ENCODE assay signal across 18 cellular contexts in the genomic region with DNA sequence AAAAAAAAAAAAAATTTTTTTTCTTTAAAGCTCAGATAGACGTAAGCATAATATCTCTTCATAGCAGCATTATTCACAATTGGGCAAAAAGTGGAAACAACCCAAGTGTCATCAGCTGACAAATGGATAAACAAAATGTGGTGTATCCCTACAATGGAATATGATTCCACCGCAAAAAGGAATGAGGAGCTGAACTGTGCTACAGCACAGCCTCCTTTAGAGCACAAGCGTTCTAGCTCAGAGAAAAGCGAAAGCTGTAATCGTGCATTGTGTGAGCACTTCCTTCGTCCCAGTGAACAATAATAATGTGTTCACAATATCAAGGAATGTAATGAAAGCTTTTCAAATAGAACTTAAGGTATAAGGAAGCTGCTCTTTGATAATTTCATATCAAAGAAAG. TPM values are rescaled to one million over a fixed set of nuclear protein-coding genes. Genes with fewer than 3 reads are reported as not detected.
DNase-seq lines count a peak whose midpoint lies in the region; ATAC-seq and TF ChIP-seq lines count a peak whose summit lies in the region.
"Had no signal": no experiment of that assay in that cellular context is flagged by ENCODE, and none has a peak within 500 bp of the region (broad histone marks: within the 10 kb centered on the region; RNA-seq: fewer than 3 reads in every experiment).

No MANE protein-coding gene starts in this region.

- H3K27ac ChIP-seq in psoas muscle, result no peak overlapping the region
- H3K27ac ChIP-seq: BLaER1 treated with 17β-estradiol and CSF1 and Interleukin-3, amounts not matched to agents 10 nM and 100 nM had no signal

- POLR2A ChIA-PET in Caco-2 (lab: Charles Lee) (interaction anchor here (0.7 to 2.6 kb wide), 8 partner anchors 11 to 141 kb away, joined by 3 to 70 read pairs (median 8); a partner anchor contains a TSS), WTC11 (lab: Charles Lee) (interaction anchor here (0.5 to 1.9 kb wide), 4 partner anchors 9 to 156 kb away, joined by 3 to 5 read pairs (median 4); no protein-coding TSS in a partner anchor)

- peaks cover 58% of the 10 kb centered on the region for H3K4me1 ChIP-seq in Caco-2
- H3K4me1 ChIP-seq in psoas muscle, result no peaks in the 10 kb centered on the region

- no peak for DNase-seq in Caco-2
- peak; percentile 13 for DNase-seq in RPMI7951 (ENCODE audit: low read depth)
- DNase-seq in WTC11 (ENCODE audit: low spot score), result no peak
- no peak for DNase-seq in nephron progenitor cell
- DNase-seq in putamen (ENCODE audit: low spot score), result no peak
- no peak for DNase-seq in psoas muscle
- no peak for DNase-seq in H7
- DNase-seq: 8988T; CD8-positive, alpha-beta T cell; DMS 273 treated with DMSO at 0.1 percent for 48 hours; DMS53; HFFc6 had no signal

- H3K9me3 ChIP-seq in Caco-2, result no peaks in the 10 kb centered on the region; the same call in 1 of the 2 replicates
- no peaks in the 10 kb centered on the region for H3K9me3 ChIP-seq in psoas muscle
- H3K9me3 ChIP-seq: BLaER1 treated with 17β-estradiol and CSF1 and Interleukin-3, amounts not matched to agents 10 nM and 100 nM had no signal

- no peaks in the 10 kb centered on the region for H3K27me3 ChIP-seq in Caco-2 (replicated peaks; ENCODE audit: control insufficient read depth, insufficient read depth, low read length)
- no peaks in the 10 kb centered on the region for H3K27me3 ChIP-seq in psoas muscle (ENCODE audit: insufficient read depth in 3 of 3, low read length in 2 of 3)
- H3K27me3 ChIP-seq in H7 (ENCODE audit: control insufficient read depth, insufficient read depth, low read length), result no peaks in the 10 kb centered on the region
- H3K27me3 ChIP-seq: BLaER1 treated with 17β-estradiol and CSF1 and Interleukin-3, amounts not matched to agents 10 nM and 100 nM had no signal

- TF ChIP-seq CTCF in Caco-2 (IDR thresholded peaks at IDR 0.05; ENCODE audit: insufficient read depth in 1 of 2, low read depth in 1 of 2, low read length in 1 of 2, severe bottlenecking in 1 of 2, unreplicated experiment in 1 of 2) (no peak), WTC11 (IDR thresholded peaks at IDR 0.05) (no peak), nephron progenitor cell (IDR thresholded peaks at IDR 0.05) (no peak), psoas muscle (IDR thresholded peaks at IDR 0.05) (no peak)

- H3K4me3 ChIP-seq in Caco-2 (ENCODE audit: low read depth, low read length) (no peak overlapping the region), psoas muscle (no peak overlapping the region), H7 (ENCODE audit: insufficient read depth, low read depth, low read length) (no peak overlapping the region)
- H3K4me3 ChIP-seq: BLaER1 treated with 17β-estradiol and CSF1 and Interleukin-3, amounts not matched to agents 10 nM and 100 nM; GM23338 had no signal

- H3K4me3 Mint-ChIP-seq in Caco-2 (ENCODE audit: unreplicated experiment), result no peak overlapping the region
- no peak overlapping the region for H3K4me3 Mint-ChIP-seq in WTC11
- no peak overlapping the region for H3K4me3 Mint-ChIP-seq in nephron progenitor cell
- H3K4me3 Mint-ChIP-seq: B cell; CD8-positive, alpha-beta T cell; GM23338; HFFc6; IgD-negative memory B cell had no signal

- CTCF ChIA-PET in Caco-2 (lab: Charles Lee), result interaction anchor here (0.5 to 1.9 kb wide), 8 partner anchors 10 to 141 kb away, joined by 3 to 11 read pairs (median 4); no protein-coding TSS in a partner anchor
- CTCF ChIA-PET in WTC11 (lab: Charles Lee), result interaction anchor here (0.6 to 2.7 kb wide), 10 partner anchors 8 to 200 kb away, joined by 3 to 10 read pairs (median 3); no protein-coding TSS in a partner anchor

- no peaks in the 10 kb centered on the region for H3K27me3 Mint-ChIP-seq in Caco-2 (ENCODE audit: insufficient read depth, unreplicated experiment)
- H3K27me3 Mint-ChIP-seq in WTC11 (ENCODE audit: low read depth), result no peaks in the 10 kb centered on the region
- H3K27me3 Mint-ChIP-seq in nephron progenitor cell (ENCODE audit: low read depth, poor library complexity), result no peaks in the 10 kb centered on the region
- H3K27me3 Mint-ChIP-seq: IgD-negative memory B cell had no signal

- H3K36me3 Mint-ChIP-seq in Caco-2 (ENCODE audit: insufficient read depth, unreplicated experiment), result peaks cover 8% of the 10 kb centered on the region
- no peaks in the 10 kb centered on the region for H3K36me3 Mint-ChIP-seq in WTC11
- no peaks in the 10 kb centered on the region for H3K36me3 Mint-ChIP-seq in nephron progenitor cell (ENCODE audit: low read depth)
- H3K36me3 Mint-ChIP-seq: CD8-positive, alpha-beta T cell; IgD-negative memory B cell had no signal

- no TSS peak for BruUV-seq in Caco-2 (replicated peaks; lab: Mats Ljungman, UMichigan)

- H3K36me3 ChIP-seq in Caco-2 (ENCODE audit: control insufficient read depth, insufficient read depth, low read length), result no peaks in the 10 kb centered on the region
- H3K36me3 ChIP-seq in psoas muscle (ENCODE audit: insufficient read depth in 1 of 2, low read depth in 1 of 2), result no peaks in the 10 kb centered on the region
- no peaks in the 10 kb centered on the region for H3K36me3 ChIP-seq in H7 (replicated peaks; ENCODE audit: control insufficient read depth, insufficient read depth, low read length)
- H3K36me3 ChIP-seq: BLaER1 treated with 17β-estradiol and CSF1 and Interleukin-3, amounts not matched to agents 10 nM and 100 nM had no signal

- intact Hi-C loops in Caco-2 (cut with micrococcal nuclease; ENCODE audit: unreplicated experiment), result no loop called here
- intact Hi-C loops in psoas muscle (cut with DNase I), result no loop called here

- ATAC-seq in WTC11 (no peak), GM21423 (IDR thresholded peaks at IDR 0.05; ENCODE audit: unreplicated experiment) (no peak), psoas muscle (no peak)
- ATAC-seq: CD8-positive, alpha-beta T cell; GM23338; HCT116 had no signal

- 78 to 83% (median 80%) methylated on average over 6 of the region's 6 CpGs for WGBS in psoas muscle, 3 donors

- H3K9me3 Mint-ChIP-seq in Caco-2 (ENCODE audit: unreplicated experiment), result no peaks in the 10 kb centered on the region
- no peaks in the 10 kb centered on the region for H3K9me3 Mint-ChIP-seq in WTC11
- H3K9me3 Mint-ChIP-seq in nephron progenitor cell, result no peaks in the 10 kb centered on the region
- H3K9me3 Mint-ChIP-seq: CD8-positive, alpha-beta T cell; GM23338; HFFc6; IgD-negative memory B cell had no signal

- H3K4me1 Mint-ChIP-seq in Caco-2 (ENCODE audit: low read depth, unreplicated experiment), result peaks cover 40% of the 10 kb centered on the region
- H3K4me1 Mint-ChIP-seq in WTC11, result peaks cover 7% of the 10 kb centered on the region
- H3K4me1 Mint-ChIP-seq in nephron progenitor cell, result peaks cover 6% of the 10 kb centered on the region
- H3K4me1 Mint-ChIP-seq: B cell, IgD-negative memory B cell had no signal

- peak overlapping the region; percentile 98 for H3K27ac Mint-ChIP-seq in Caco-2 (ENCODE audit: unreplicated experiment)
- H3K27ac Mint-ChIP-seq in WTC11, result peak overlapping the region; percentile 36; the same call in 1 of the 2 replicates
- peak overlapping the region; percentile 42 for H3K27ac Mint-ChIP-seq in nephron progenitor cell
- H3K27ac Mint-ChIP-seq: B cell; CD8-positive, alpha-beta T cell; HFFc6; IgD-negative memory B cell had no signal

TF ChIP-seq in WTC11, 78 proteins besides CTCF, POLR2A, EP300 and RAD21 (continues in another document):
- TF ChIP-seq, protein P1, sequence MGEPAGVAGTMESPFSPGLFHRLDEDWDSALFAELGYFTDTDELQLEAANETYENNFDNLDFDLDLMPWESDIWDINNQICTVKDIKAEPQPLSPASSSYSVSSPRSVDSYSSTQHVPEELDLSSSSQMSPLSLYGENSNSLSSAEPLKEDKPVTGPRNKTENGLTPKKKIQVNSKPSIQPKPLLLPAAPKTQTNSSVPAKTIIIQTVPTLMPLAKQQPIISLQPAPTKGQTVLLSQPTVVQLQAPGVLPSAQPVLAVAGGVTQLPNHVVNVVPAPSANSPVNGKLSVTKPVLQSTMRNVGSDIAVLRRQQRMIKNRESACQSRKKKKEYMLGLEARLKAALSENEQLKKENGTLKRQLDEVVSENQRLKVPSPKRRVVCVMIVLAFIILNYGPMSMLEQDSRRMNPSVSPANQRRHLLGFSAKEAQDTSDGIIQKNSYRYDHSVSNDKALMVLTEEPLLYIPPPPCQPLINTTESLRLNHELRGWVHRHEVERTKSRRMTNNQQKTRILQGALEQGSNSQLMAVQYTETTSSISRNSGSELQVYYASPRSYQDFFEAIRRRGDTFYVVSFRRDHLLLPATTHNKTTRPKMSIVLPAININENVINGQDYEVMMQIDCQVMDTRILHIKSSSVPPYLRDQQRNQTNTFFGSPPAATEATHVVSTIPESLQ (CRISPR knock-in tag; IDR thresholded peaks at IDR 0.05), result no peak
- no peak for TF ChIP-seq ESRRA (CRISPR knock-in tag; IDR thresholded peaks at IDR 0.05; ENCODE audit: borderline replicate concordance)
- TF ChIP-seq, protein P2, sequence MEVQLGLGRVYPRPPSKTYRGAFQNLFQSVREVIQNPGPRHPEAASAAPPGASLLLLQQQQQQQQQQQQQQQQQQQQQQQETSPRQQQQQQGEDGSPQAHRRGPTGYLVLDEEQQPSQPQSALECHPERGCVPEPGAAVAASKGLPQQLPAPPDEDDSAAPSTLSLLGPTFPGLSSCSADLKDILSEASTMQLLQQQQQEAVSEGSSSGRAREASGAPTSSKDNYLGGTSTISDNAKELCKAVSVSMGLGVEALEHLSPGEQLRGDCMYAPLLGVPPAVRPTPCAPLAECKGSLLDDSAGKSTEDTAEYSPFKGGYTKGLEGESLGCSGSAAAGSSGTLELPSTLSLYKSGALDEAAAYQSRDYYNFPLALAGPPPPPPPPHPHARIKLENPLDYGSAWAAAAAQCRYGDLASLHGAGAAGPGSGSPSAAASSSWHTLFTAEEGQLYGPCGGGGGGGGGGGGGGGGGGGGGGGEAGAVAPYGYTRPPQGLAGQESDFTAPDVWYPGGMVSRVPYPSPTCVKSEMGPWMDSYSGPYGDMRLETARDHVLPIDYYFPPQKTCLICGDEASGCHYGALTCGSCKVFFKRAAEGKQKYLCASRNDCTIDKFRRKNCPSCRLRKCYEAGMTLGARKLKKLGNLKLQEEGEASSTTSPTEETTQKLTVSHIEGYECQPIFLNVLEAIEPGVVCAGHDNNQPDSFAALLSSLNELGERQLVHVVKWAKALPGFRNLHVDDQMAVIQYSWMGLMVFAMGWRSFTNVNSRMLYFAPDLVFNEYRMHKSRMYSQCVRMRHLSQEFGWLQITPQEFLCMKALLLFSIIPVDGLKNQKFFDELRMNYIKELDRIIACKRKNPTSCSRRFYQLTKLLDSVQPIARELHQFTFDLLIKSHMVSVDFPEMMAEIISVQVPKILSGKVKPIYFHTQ (CRISPR knock-in tag; IDR thresholded peaks at IDR 0.05), result no peak

RNA-seq across cellular contexts. Expression of a gene that starts 11.7 kb away (rescaled TPM):
- total RNA-seq in Caco-2 (2022) (45.2 and 56.5 TPM in 2 replicates), WTC11 (2021) (34.1 to 37.2 TPM (median 35.5 TPM) in 3 replicates), psoas muscle (100 to 1,000 TPM in 3 of 4 donors, 10 to 100 TPM in 1; 77.9 to 460 (median 292) TPM)
- 28.7 and 35.3 TPM in 2 replicates for total RNA-seq in RPMI7951 (2014; rRNA removed; shearing (Covaris generic))
- 100 to 1,000 TPM; 223 to 442 (median 402) TPM for polyA plus RNA-seq in psoas muscle
- total RNA-seq in H7 (2014; rRNA removed; shearing (Covaris generic)), result 22.6 and 30.4 TPM in 2 replicates

Comparison
In these comparisons a context has a peak if more than half of its experiments do, and no peak if none do; other contexts are left out.
1. H3K27ac Mint-ChIP-seq: peak in every context shown above with its lines; median percentile 98 in Caco-2; 42 in nephron progenitor cell; 36 in WTC11.